26 cellular contexts compared by ENCODE assay signal in the genomic region with DNA sequence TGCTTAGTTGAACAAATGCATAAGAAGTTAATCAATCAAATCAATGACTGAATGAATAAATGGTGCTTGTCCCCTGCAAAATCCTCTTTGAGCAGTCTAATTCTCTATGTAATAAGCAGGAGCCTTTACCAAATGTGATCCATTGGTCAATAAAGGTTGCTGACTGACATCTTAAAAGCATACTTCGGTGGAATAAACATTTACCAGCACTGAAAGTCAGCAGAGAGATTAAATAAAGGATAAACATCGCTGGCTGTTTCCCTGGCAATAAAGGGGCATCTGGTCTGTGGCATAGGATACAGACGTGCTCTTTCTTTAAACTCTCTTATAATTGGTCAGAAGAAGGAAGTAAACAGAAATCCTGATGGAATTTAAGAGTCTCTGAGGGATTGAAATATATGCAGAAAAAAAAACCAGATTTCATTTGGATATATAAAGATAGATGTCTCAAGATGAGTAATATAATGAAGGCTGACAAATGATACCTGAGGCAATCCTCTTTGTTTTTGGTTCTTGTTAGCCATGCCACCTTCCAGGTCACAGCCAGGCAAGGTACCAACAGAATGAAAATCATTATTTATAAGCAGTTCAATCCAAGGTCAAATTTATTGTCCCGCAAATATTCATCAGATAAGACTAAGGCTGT.
DNase-seq lines count a peak whose midpoint lies in the region; ATAC-seq and TF ChIP-seq lines count a peak whose summit lies in the region.
"Had no signal": no experiment of that assay in that cellular context is flagged by ENCODE, and none has a peak within 500 bp of the region (broad histone marks: within the 10 kb centered on the region; RNA-seq: fewer than 3 reads in every experiment).

No MANE protein-coding gene starts in this region.

- ATAC-seq in SK-N-SH treated with all-trans-retinoic acid at 6 μM for 48 hours (peak; percentile 79), foreskin keratinocyte (peak; percentile 52)

- H3K27me3 ChIP-seq in mammary epithelial cell (ENCODE audit: insufficient read depth, low read length) (no peaks in the 10 kb centered on the region), breast epithelium (no peaks in the 10 kb centered on the region), foreskin keratinocyte (no peaks in the 10 kb centered on the region)
- H3K27me3 ChIP-seq: Peyer's patch had no signal

- dilution Hi-C loops in mammary epithelial cell (cut with HindIII; ENCODE audit: low sequenced_read_pairs), result no loop called here

- H3K9me3 ChIP-seq in mammary epithelial cell (replicated peaks; ENCODE audit: insufficient read depth, low read length), result no peaks in the 10 kb centered on the region
- H3K9me3 ChIP-seq in breast epithelium, result peaks cover 0 to 5% of the 10 kb centered on the region in 2 donors
- H3K9me3 ChIP-seq: Peyer's patch had no signal

- WGBS in mammary epithelial cell (ENCODE audit: low coverage, missing lambda C conversion rate), result 51% methylated on average over 4 of the region's 4 CpGs

- H3K36me3 ChIP-seq in mammary epithelial cell (ENCODE audit: insufficient read depth, low read length) (no peaks in the 10 kb centered on the region), breast epithelium (no peaks in the 10 kb centered on the region)
- H3K36me3 ChIP-seq: Peyer's patch had no signal

- H2AFZ ChIP-seq in mammary epithelial cell (ENCODE audit: low read depth, low read length), result no peak overlapping the region

- H3K4me2 ChIP-seq in mammary epithelial cell (ENCODE audit: insufficient read depth, low read depth, low read length), result no peak overlapping the region

- DNase-seq in mammary epithelial cell (peak; percentile 32), breast epithelium (ENCODE audit: low spot score in 2 of 2) (no peak), foreskin keratinocyte (no peak), NCI-H82 treated with DMSO at 0.1 percent for 48 hours (lab: John Stamatoyannopoulos, UW; ENCODE audit: unreplicated experiment) (no peak), DMS79 (lab: John Stamatoyannopoulos, UW) (no peak), NOMO-1 treated with dmso at 0.1 percent for 144 hours (lab: John Stamatoyannopoulos, UW; ENCODE audit: unreplicated experiment) (no peak)
- DNase-seq: AML-193; C1 segment of cervical spinal cord; Caco-2; CD4-positive, alpha-beta memory T cell; DMS 273 treated with DMSO at 0.1 percent for 48 hours; DND-41; GOT3; HCEC 1CT; KBM-7; NCI-H1105 treated with DMSO at 0.1 percent for 48 hours; NCI-H146; NCI-H1930; NCI-H2107; NCI-H226; NCI-H510A treated with DMSO at 0.1 percent for 48 hours; NCI-H748 treated with DMSO at 0.1 percent for 48 hours; Peyer's patch; SHP77 treated with DMSO at 0.1 percent for 48 hours had no signal

- H3K9ac ChIP-seq in mammary epithelial cell (ENCODE audit: insufficient read depth, low read length), result no peak overlapping the region

- CTCF ChIA-PET in mammary epithelial cell (lab: Charles Lee; ENCODE audit: low non-redundant PET), result no interaction called here

- H4K20me1 ChIP-seq in mammary epithelial cell (ENCODE audit: insufficient read depth, low read length), result no peaks in the 10 kb centered on the region

- no peak for TF ChIP-seq CTCF in mammary epithelial cell (conservative IDR thresholded peaks at IDR 0.05 in 1 of 2, IDR thresholded peaks at IDR 0.05 in 1 of 2; ENCODE audit: extremely low read depth in 1 of 2, insufficient read depth in 1 of 2, low read depth in 1 of 2, low read length in 2 of 2)
- TF ChIP-seq CTCF in breast epithelium (IDR thresholded peaks at IDR 0.05), result no peak
- TF ChIP-seq CTCF in foreskin keratinocyte (conservative IDR thresholded peaks at IDR 0.05), result no peak

- no peaks in the 10 kb centered on the region for H3K79me2 ChIP-seq in mammary epithelial cell (ENCODE audit: insufficient read depth, low read length)

- H3K4me3 ChIP-seq in mammary epithelial cell (replicated peaks in 1 of 3; ENCODE audit: insufficient read depth in 1 of 3, low read depth in 2 of 3, low read length in 3 of 3) (no peak overlapping the region), breast epithelium (no peak overlapping the region)
- H3K4me3 ChIP-seq: Peyer's patch, SK-N-MC had no signal

- no TSS peak for BruUV-seq in mammary epithelial cell (replicated peaks; lab: Mats Ljungman, UMichigan)

- TF ChIP-seq POLR2A in breast epithelium (IDR thresholded peaks at IDR 0.05), result no peak

- intact Hi-C loops in mammary epithelial cell (cut with micrococcal nuclease), result no loop called here
- intact Hi-C loops in breast epithelium (cut with DNase I; ENCODE audit: low total_unique reads), result no loop called here

- no peak overlapping the region for H3K27ac ChIP-seq in mammary epithelial cell (ENCODE audit: insufficient read depth, low read depth, low read length)
- H3K27ac ChIP-seq in breast epithelium, result no peak overlapping the region
- no peak overlapping the region for H3K27ac ChIP-seq in foreskin keratinocyte
- H3K27ac ChIP-seq: Peyer's patch, SK-N-MC had no signal

- peaks cover 31% of the 10 kb centered on the region for H3K4me1 ChIP-seq in mammary epithelial cell (ENCODE audit: insufficient read depth, low read length)
- no peaks in the 10 kb centered on the region for H3K4me1 ChIP-seq in breast epithelium
- peaks cover 27% of the 10 kb centered on the region for H3K4me1 ChIP-seq in foreskin keratinocyte
- H3K4me1 ChIP-seq: Caco-2, Peyer's patch had no signal

- in situ Hi-C loops in mammary epithelial cell (cut with MboI; ENCODE audit: low sequenced_read_pairs in 2 of 2), result no loop called here

TF ChIP-seq in SK-N-SH treated with all-trans-retinoic acid at 6 μM for 48 hours, 23 proteins besides CTCF, POLR2A, EP300 and RAD21 (continues in another document):
- TF ChIP-seq PATZ1 (CRISPR knock-in tag; IDR thresholded peaks at IDR 0.05; ENCODE audit: borderline replicate concordance), result peak; percentile 86; the same call in 1 of the 2 replicates
- no peak for TF ChIP-seq CSDC2 (CRISPR knock-in tag; IDR thresholded peaks at IDR 0.05)
- no peak for TF ChIP-seq OSR1 (CRISPR knock-in tag; IDR thresholded peaks at IDR 0.05)
- TF ChIP-seq ARNTL (CRISPR knock-in tag; IDR thresholded peaks at IDR 0.05; ENCODE audit: borderline replicate concordance, low read depth), result no peak
- TF ChIP-seq ZNF70 (CRISPR knock-in tag; IDR thresholded peaks at IDR 0.05), result no peak
- peak; percentile 97 for TF ChIP-seq TCF4 (CRISPR knock-in tag; IDR thresholded peaks at IDR 0.05; ENCODE audit: borderline replicate concordance)
- TF ChIP-seq, protein P1, sequence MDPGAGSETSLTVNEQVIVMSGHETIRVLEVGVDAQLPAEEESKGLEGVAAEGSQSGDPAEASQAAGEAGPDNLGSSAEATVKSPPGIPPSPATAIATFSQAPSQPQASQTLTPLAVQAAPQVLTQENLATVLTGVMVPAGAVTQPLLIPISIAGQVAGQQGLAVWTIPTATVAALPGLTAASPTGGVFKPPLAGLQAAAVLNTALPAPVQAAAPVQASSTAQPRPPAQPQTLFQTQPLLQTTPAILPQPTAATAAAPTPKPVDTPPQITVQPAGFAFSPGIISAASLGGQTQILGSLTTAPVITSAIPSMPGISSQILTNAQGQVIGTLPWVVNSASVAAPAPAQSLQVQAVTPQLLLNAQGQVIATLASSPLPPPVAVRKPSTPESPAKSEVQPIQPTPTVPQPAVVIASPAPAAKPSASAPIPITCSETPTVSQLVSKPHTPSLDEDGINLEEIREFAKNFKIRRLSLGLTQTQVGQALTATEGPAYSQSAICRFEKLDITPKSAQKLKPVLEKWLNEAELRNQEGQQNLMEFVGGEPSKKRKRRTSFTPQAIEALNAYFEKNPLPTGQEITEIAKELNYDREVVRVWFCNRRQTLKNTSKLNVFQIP (CRISPR knock-in tag; IDR thresholded peaks at IDR 0.05; ENCODE audit: borderline replicate concordance, low read depth), result no peak
- 0 out of 2 replicates have a peak, but pooled peaks have one; percentile 13 for TF ChIP-seq PPARA (CRISPR knock-in tag; IDR thresholded peaks at IDR 0.05; ENCODE audit: borderline replicate concordance)
- TF ChIP-seq, protein P2, sequence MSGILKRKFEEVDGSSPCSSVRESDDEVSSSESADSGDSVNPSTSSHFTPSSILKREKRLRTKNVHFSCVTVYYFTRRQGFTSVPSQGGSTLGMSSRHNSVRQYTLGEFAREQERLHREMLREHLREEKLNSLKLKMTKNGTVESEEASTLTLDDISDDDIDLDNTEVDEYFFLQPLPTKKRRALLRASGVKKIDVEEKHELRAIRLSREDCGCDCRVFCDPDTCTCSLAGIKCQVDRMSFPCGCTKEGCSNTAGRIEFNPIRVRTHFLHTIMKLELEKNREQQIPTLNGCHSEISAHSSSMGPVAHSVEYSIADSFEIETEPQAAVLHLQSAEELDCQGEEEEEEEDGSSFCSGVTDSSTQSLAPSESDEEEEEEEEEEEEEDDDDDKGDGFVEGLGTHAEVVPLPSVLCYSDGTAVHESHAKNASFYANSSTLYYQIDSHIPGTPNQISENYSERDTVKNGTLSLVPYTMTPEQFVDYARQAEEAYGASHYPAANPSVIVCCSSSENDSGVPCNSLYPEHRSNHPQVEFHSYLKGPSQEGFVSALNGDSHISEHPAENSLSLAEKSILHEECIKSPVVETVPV (CRISPR knock-in tag; IDR thresholded peaks at IDR 0.05), result peak; percentile 90
- TF ChIP-seq ZC3H10 (CRISPR knock-in tag; IDR thresholded peaks at IDR 0.05), result peak; percentile 87
- 0 out of 2 replicates have a peak, but pooled peaks have one; percentile 8 for TF ChIP-seq BACH2 (CRISPR knock-in tag; IDR thresholded peaks at IDR 0.05; ENCODE audit: borderline replicate concordance)
- TF ChIP-seq ISL1 (CRISPR knock-in tag; IDR thresholded peaks at IDR 0.05), result peak; percentile 100
- no peak; the same call in 1 of the 2 replicates for TF ChIP-seq ZNF565 (CRISPR knock-in tag; conservative IDR thresholded peaks at IDR 0.05; ENCODE audit: low read depth)
